ENCODE assay signal across 16 cellular contexts in genomic region chr6:116406678-116407345, GRCh38. TPM values are rescaled to one million over a fixed set of nuclear protein-coding genes. Genes with fewer than 3 reads are reported as not detected.
A peak's percentile ranks its signal among the peaks of the same experiment; 100 is the strongest.
DNase-seq lines count a peak whose midpoint lies in the region; ATAC-seq and TF ChIP-seq lines count a peak whose summit lies in the region.
"Had no signal": no experiment of that assay in that cellular context is flagged by ENCODE, and none has a peak within 500 bp of the region (broad histone marks: within the 10 kb centered on the region; RNA-seq: fewer than 3 reads in every experiment).

No MANE protein-coding gene starts in this region.

- H3K36me3 Mint-ChIP-seq in activated T-cell treated with anti-CD3 and anti-CD28 coated beads, Interleukin-2, amount 50 U/mL, for 24 hours (ENCODE audit: low read depth), result no peaks in the 10 kb centered on the region

- H3K9me3 Mint-ChIP-seq in activated T-cell treated with anti-CD3 and anti-CD28 coated beads, Interleukin-2, amount 50 U/mL, for 24 hours, result no peaks in the 10 kb centered on the region
- H3K9me3 Mint-ChIP-seq: activated naive CD8-positive, alpha-beta T cell treated with anti-CD3 and anti-CD28 coated beads, Interleukin-2, amount 50 U/mL, for 24 hours; neural crest cell had no signal

- no peaks in the 10 kb centered on the region for H3K27me3 ChIP-seq in left ventricle myocardium inferior (ENCODE audit: low read depth)
- H3K27me3 ChIP-seq in adipocyte (replicated peaks; ENCODE audit: control insufficient read depth, insufficient read depth, low read length), result no peaks in the 10 kb centered on the region
- no peaks in the 10 kb centered on the region for H3K27me3 ChIP-seq in left lung
- H3K27me3 ChIP-seq in uterus, result no peaks in the 10 kb centered on the region
- H3K27me3 ChIP-seq: upper lobe of right lung had no signal

- H3K36me3 ChIP-seq in left ventricle myocardium inferior, result no peaks in the 10 kb centered on the region
- H3K36me3 ChIP-seq in adipocyte (ENCODE audit: control insufficient read depth, insufficient read depth, low read length, severe bottlenecking), result peaks cover 16% of the 10 kb centered on the region
- H3K36me3 ChIP-seq in left lung, result no peaks in the 10 kb centered on the region
- H3K36me3 ChIP-seq in uterus, result no peaks in the 10 kb centered on the region
- H3K36me3 ChIP-seq: upper lobe of right lung had no signal

- H3K4me1 Mint-ChIP-seq in activated T-cell treated with anti-CD3 and anti-CD28 coated beads, Interleukin-2, amount 50 U/mL, for 24 hours (ENCODE audit: low read depth), result peaks cover 6% of the 10 kb centered on the region

- no peak overlapping the region for H3K27ac Mint-ChIP-seq in activated T-cell treated with anti-CD3 and anti-CD28 coated beads, Interleukin-2, amount 50 U/mL, for 24 hours
- H3K27ac Mint-ChIP-seq: activated CD8-positive, alpha-beta memory T cell treated with anti-CD3 and anti-CD28 coated beads, Interleukin-2, amount 10 ng/mL, durations not matched to agents 7 days and 5 days; activated naive CD8-positive, alpha-beta T cell treated with anti-CD3 and anti-CD28 coated beads, Interleukin-2, amount 50 U/mL, for 24 hours had no signal

- intact Hi-C loops in left ventricle myocardium inferior (cut with micrococcal nuclease), result no loop called here
- intact Hi-C loops in left ventricle myocardium superior (cut with micrococcal nuclease), result no loop called here
- intact Hi-C loops in left lung (cut with DNase I), result no loop called here
- intact Hi-C loops in uterus (cut with DNase I; ENCODE audit: low total_unique reads), result no loop called here

- DNase-seq in left ventricle myocardium inferior (no peak), left ventricle myocardium superior (no peak), adipocyte (ENCODE audit: low read depth) (peak; percentile 75), left lung (no peak), uterus (no peak), DMS79 treated with DMSO at 0.1 percent for 48 hours (lab: John Stamatoyannopoulos, UW) (no peak)
- no peak for DNase-seq in activated T-cell treated with anti-CD3 and anti-CD28 coated beads, Interleukin-2, amount 50 U/mL, for 24 hours
- DNase-seq: ACHN; activated CD8-positive, alpha-beta memory T cell treated with anti-CD3 and anti-CD28 coated beads, Interleukin-2, amount 10 ng/mL, durations not matched to agents 7 days and 5 days; activated naive CD8-positive, alpha-beta T cell treated with anti-CD3 and anti-CD28 coated beads, Interleukin-2, amount 50 U/mL, for 24 hours; NCI-H1417 treated with DMSO at 0.1 percent for 48 hours; NCI-H526; upper lobe of right lung had no signal

- H3K4me1 ChIP-seq in left ventricle myocardium inferior (peaks cover 58% of the 10 kb centered on the region), adipocyte (ENCODE audit: control insufficient read depth, insufficient read depth, low read length) (peaks cover 62% of the 10 kb centered on the region), left lung (peaks cover 16 to 31% of the 10 kb centered on the region in 2 donors), uterus (peaks cover 0 to 14% of the 10 kb centered on the region in 2 donors)

- TF ChIP-seq CTCF in left ventricle myocardium inferior (IDR thresholded peaks at IDR 0.05; ENCODE audit: borderline replicate concordance) (no peak), left lung (IDR thresholded peaks at IDR 0.05) (no peak), uterus (IDR thresholded peaks at IDR 0.05) (no peak)

- H3K4me3 ChIP-seq in left ventricle myocardium inferior (no peak overlapping the region), adipocyte (ENCODE audit: low read length) (peak overlapping the region; percentile 31), left lung (no peak overlapping the region), uterus (no peak overlapping the region)
- H3K4me3 ChIP-seq: upper lobe of right lung had no signal

- H3K27ac ChIP-seq in left ventricle myocardium inferior (replicated peaks) (peak overlapping the region; percentile 62), left lung (no peak overlapping the region), uterus (peak overlapping the region; percentile 69 to 74)
- H3K27ac ChIP-seq: upper lobe of right lung had no signal

- H3K9ac ChIP-seq in adipocyte (ENCODE audit: low read length), result peak overlapping the region; percentile 32

- no peak for TF ChIP-seq POLR2A in uterus (IDR thresholded peaks at IDR 0.05)

- H3K4me3 Mint-ChIP-seq in activated T-cell treated with anti-CD3 and anti-CD28 coated beads, Interleukin-2, amount 50 U/mL, for 24 hours, result no peak overlapping the region
- H3K4me3 Mint-ChIP-seq: activated CD8-positive, alpha-beta memory T cell treated with anti-CD3 and anti-CD28 coated beads, Interleukin-2, amount 10 ng/mL, durations not matched to agents 7 days and 5 days; activated naive CD8-positive, alpha-beta T cell treated with anti-CD3 and anti-CD28 coated beads, Interleukin-2, amount 50 U/mL, for 24 hours; neural crest cell had no signal

- H3K9me3 ChIP-seq in left ventricle myocardium inferior (replicated peaks) (no peaks in the 10 kb centered on the region), adipocyte (ENCODE audit: control insufficient read depth, low read length) (no peaks in the 10 kb centered on the region), left lung (no peaks in the 10 kb centered on the region), uterus (no peaks in the 10 kb centered on the region)
- H3K9me3 ChIP-seq: upper lobe of right lung had no signal

- H3K27me3 Mint-ChIP-seq in activated T-cell treated with anti-CD3 and anti-CD28 coated beads, Interleukin-2, amount 50 U/mL, for 24 hours, result no peaks in the 10 kb centered on the region
- H3K27me3 Mint-ChIP-seq: activated CD8-positive, alpha-beta memory T cell treated with anti-CD3 and anti-CD28 coated beads, Interleukin-2, amount 10 ng/mL, durations not matched to agents 7 days and 5 days had no signal

- no peak for ATAC-seq in left ventricle myocardium superior
- ATAC-seq in left lung, result peak; percentile 31
- no peak for ATAC-seq in HG02885 (IDR thresholded peaks at IDR 0.05; ENCODE audit: poor library complexity, unreplicated experiment)
- ATAC-seq: Right ventricle myocardium inferior, upper lobe of right lung had no signal

RNA-seq across cellular contexts. Expression of gene DSE, which starts 36.1 kb away (rescaled TPM):
- 14.0 TPM for total RNA-seq in left ventricle myocardium inferior
- total RNA-seq in left ventricle myocardium superior, result 12.7 TPM
- 10 to 100 TPM; 39.7 to 85.6 TPM for total RNA-seq in left lung
- total RNA-seq in uterus, result 10 to 100 TPM; 21.3 to 84.0 (median 42.3) TPM

RNA-seq across cellular contexts. Expression of gene CALHM6, which starts 54.4 kb away (rescaled TPM):
- total RNA-seq in left ventricle myocardium inferior (1.7 TPM), left ventricle myocardium superior (1.2 TPM), left lung (1 to 10 TPM; 2.1 to 6.4 TPM), uterus (1 to 10 TPM in 2 of 4 donors, not detected in 2; 3.9 to 7.6 TPM)

Comparison
In these comparisons a context has a peak if more than half of its experiments do, and no peak if none do; other contexts are left out.
1. H3K27ac ChIP-seq: peak in left ventricle myocardium inferior (single experiment) and uterus (2 of 2); none in left lung (0 of 2).